ENCODE assay signal across 1 cellular context in genomic region chr7:100705753-100706671, GRCh38.
TF ChIP-seq lines count a peak whose summit lies in the region.

POP7 (plus strand) TSS chr7:100706121; CDS start chr7:100706831, 710 bp downstream.

TF ChIP-seq in HEK293, 187 proteins besides CTCF, POLR2A, EP300 and RAD21 (continued from another document):
- TF ChIP-seq ZNF76 (tag by site-specific recombination; IDR thresholded peaks at IDR 0.05; ENCODE audit: borderline replicate concordance, low read depth) (peak; percentile 39), ZNF341 (tag by site-specific recombination; IDR thresholded peaks at IDR 0.05; ENCODE audit: low read depth) (peak; percentile 99), ZNF785 (tag by site-specific recombination; IDR thresholded peaks at IDR 0.05) (0 out of 2 replicates have a peak, but pooled peaks have one; percentile 74), ZNF549 (tag by site-specific recombination; IDR thresholded peaks at IDR 0.05) (no peak), SP3 (tag by site-specific recombination; IDR thresholded peaks at IDR 0.05) (peak; percentile 94), ZNF704 (tag by site-specific recombination; IDR thresholded peaks at IDR 0.05) (0 out of 2 replicates have a peak, but pooled peaks have one; percentile 73), ZNF2 (tag by site-specific recombination; IDR thresholded peaks at IDR 0.05) (0 out of 2 replicates have a peak, but pooled peaks have one; percentile 17), ZNF548 (tag by site-specific recombination; IDR thresholded peaks at IDR 0.05) (no peak), ZNF155 (tag by site-specific recombination; IDR thresholded peaks at IDR 0.05) (no peak), KLF16 (tag by site-specific recombination; IDR thresholded peaks at IDR 0.05) (peak; percentile 30; the same call in 1 of the 2 replicates), REPIN1 (tag by site-specific recombination; IDR thresholded peaks at IDR 0.05; ENCODE audit: low read depth) (no peak), ZNF133 (tag by site-specific recombination; IDR thresholded peaks at IDR 0.05) (no peak), ZBTB26 (tag by site-specific recombination; optimal IDR thresholded peaks at IDR 0.05) (peak; percentile 98), KLF8 (tag by site-specific recombination; IDR thresholded peaks at IDR 0.05) (peak; percentile 70), ZNF37A (tag by site-specific recombination; IDR thresholded peaks at IDR 0.05) (no peak), HIC1 (tag by site-specific recombination; IDR thresholded peaks at IDR 0.05) (peak; percentile 17; the same call in 1 of the 2 replicates)
